ENCODE assay signal across 1 cellular context in genomic region chr6:44415424-44415823, GRCh38.
TF ChIP-seq lines count a peak whose summit lies in the region.

No MANE protein-coding gene starts in this region.

TF ChIP-seq in WTC11, 78 proteins besides CTCF, POLR2A, EP300 and RAD21 (continued from another document):
- TF ChIP-seq AR (CRISPR knock-in tag; IDR thresholded peaks at IDR 0.05) = no peak
- no peak for TF ChIP-seq HMGA2 (CRISPR knock-in tag; IDR thresholded peaks at IDR 0.05)
- no peak for TF ChIP-seq ZNF281 (CRISPR knock-in tag; IDR thresholded peaks at IDR 0.05)
